In the genomic region with DNA sequence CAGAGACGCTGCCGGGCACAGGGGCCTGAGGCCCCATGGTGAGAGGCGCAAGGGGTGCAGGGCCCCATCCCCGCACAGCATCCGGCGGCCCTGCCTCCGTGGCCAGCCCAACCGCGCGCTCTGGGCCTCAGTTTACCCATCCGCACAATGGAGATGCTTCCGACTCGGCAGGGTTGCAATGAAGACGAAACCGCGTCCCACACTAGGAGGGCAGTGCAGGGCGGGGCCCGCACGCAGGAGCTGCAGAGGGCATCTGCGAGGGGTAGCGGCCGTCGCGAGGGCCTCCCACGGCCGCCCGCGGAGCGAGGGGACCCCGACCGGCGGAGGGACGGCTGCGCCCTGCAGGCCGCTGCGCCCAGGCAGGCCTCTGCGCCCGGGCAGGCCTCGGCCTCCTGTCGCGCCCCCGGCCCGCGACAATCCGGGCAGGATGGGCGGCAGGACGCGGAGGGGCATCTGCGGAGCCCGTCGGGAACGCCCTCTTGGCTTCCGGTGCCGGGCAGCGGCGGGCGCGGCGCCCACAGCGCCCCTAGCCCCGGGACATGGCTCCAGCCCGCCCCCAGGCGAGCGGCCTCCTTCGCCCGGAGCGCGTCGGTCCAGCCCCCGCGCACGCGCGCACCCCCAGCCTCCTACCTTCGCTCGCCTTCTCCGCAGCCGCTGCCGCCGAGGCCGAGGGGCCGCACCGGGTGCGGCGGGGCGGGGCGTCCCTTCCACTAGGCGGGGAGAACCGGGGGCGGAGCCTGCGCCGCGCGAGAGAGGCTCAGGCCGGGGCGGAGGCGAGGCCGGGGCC, we compare ENCODE assay signal across 8 cellular contexts. TPM values are rescaled to one million over a fixed set of nuclear protein-coding genes. Genes with fewer than 3 reads are reported as not detected.
DNase-seq lines count a peak whose midpoint lies in the region; ATAC-seq and TF ChIP-seq lines count a peak whose summit lies in the region.

No MANE protein-coding gene starts in this region.

- DNase-seq in GM04504 (ENCODE audit: low read depth): peak; percentile 62
- DNase-seq in NCI-H1092 treated with DMSO at 0.1 percent for 48 hours (lab: John Stamatoyannopoulos, UW): peak; percentile 95
- peak; percentile 98 for DNase-seq in SK-N-SH
- peak; percentile 66 to 96 (median 91) for DNase-seq in head of caudate nucleus
- peak; percentile 91 to 96 (median 93) for DNase-seq in ovary
- peak; percentile 50 for DNase-seq in thoracic aorta (ENCODE audit: low spot score)

- no peaks in the 10 kb centered on the region for H3K27me3 ChIP-seq in SK-N-SH (ENCODE audit: insufficient read depth)
- H3K27me3 ChIP-seq in ovary: no peaks in the 10 kb centered on the region
- H3K27me3 ChIP-seq in thoracic aorta (replicated peaks; ENCODE audit: insufficient read depth): no peaks in the 10 kb centered on the region

- CTCF ChIA-PET in SK-N-SH (lab: Yijun Ruan, JAX): interaction anchor here (0.7 to 2.0 kb wide), 2 partner anchors 59 to 106 kb away, joined by 3 to 6 read pairs; a partner anchor contains a TSS

- no peak for TF ChIP-seq EP300 in SK-N-SH (IDR thresholded peaks at IDR 0.05; ENCODE audit: borderline replicate concordance in 1 of 2, low read depth in 1 of 2, low read length in 1 of 2)
- TF ChIP-seq EP300 in ovary (IDR thresholded peaks at IDR 0.05): no peak

- H3K9me2 ChIP-seq in SK-N-SH: no peaks in the 10 kb centered on the region

- H3K27ac ChIP-seq in SK-N-SH (ENCODE audit: low read depth in 2 of 2, low read length in 1 of 2) (peak overlapping the region in 1 of 2 experiments; percentile 81; a peak in 2 of 4 replicates), ovary (peak overlapping the region; percentile 72 to 89), thoracic aorta (peak overlapping the region; percentile 78 to 83)

- ATAC-seq in HG02571 (IDR thresholded peaks at IDR 0.05; ENCODE audit: unreplicated experiment) (peak; percentile 75), thoracic aorta (ENCODE audit: insufficient number of reproducible peaks, low FRiP score, low read depth) (no peak)

- H3K79me2 ChIP-seq in SK-N-SH (ENCODE audit: insufficient read depth): peaks cover 41% of the 10 kb centered on the region

- H3F3A ChIP-seq in SK-N-SH (replicated peaks; ENCODE audit: insufficient read depth): no peaks in the 10 kb centered on the region

- POLR2A ChIA-PET in SK-N-SH (lab: Yijun Ruan, JAX): interaction anchor here (1.1 kb wide), 1 partner anchor 58 kb away, joined by 3 read pairs; a partner anchor contains a TSS

- H3K27me3 Mint-ChIP-seq in activated naive CD4-positive, alpha-beta T cell treated with anti-CD3 and anti-CD28 coated beads, Interleukin-2, amount 50 U/mL, for 24 hours: no peaks in the 10 kb centered on the region

- H3K9me3 ChIP-seq in SK-N-SH (no peaks in the 10 kb centered on the region), ovary (no peaks in the 10 kb centered on the region), thoracic aorta (no peaks in the 10 kb centered on the region)

- no peaks in the 10 kb centered on the region for H3K36me3 Mint-ChIP-seq in activated naive CD4-positive, alpha-beta T cell treated with anti-CD3 and anti-CD28 coated beads, Interleukin-2, amount 50 U/mL, for 24 hours

- no peak overlapping the region for H3K27ac Mint-ChIP-seq in activated naive CD4-positive, alpha-beta T cell treated with anti-CD3 and anti-CD28 coated beads, Interleukin-2, amount 50 U/mL, for 24 hours

- H3K4me2 ChIP-seq in SK-N-SH: peak overlapping the region; percentile 93

- H2AFZ ChIP-seq in SK-N-SH (ENCODE audit: low read depth): peak overlapping the region; percentile 51; the same call in 1 of the 2 replicates

- H3K4me3 ChIP-seq in SK-N-SH (ENCODE audit: low read depth in 2 of 2, low read length in 1 of 2) (peak overlapping the region; percentile 80 to 86), ovary (peak overlapping the region; percentile 82), thoracic aorta (peak overlapping the region; percentile 97)

- no peaks in the 10 kb centered on the region; the same call in 1 of the 2 replicates for H4K20me1 ChIP-seq in SK-N-SH (ENCODE audit: insufficient read depth)

- peak overlapping the region; percentile 85 for H3K9ac ChIP-seq in SK-N-SH

- intact Hi-C loops in head of caudate nucleus (cut with DNase I) (loop anchor here (5.0 kb wide), 1 partner anchor 56 kb away; a partner anchor contains a TSS), ovary (cut with DNase I) (loop anchor here in 1 of 4 donors (10.0 kb wide), 1 partner anchor 54 kb away; a partner anchor contains a TSS)

- peak overlapping the region; percentile 75 for H3K4me3 Mint-ChIP-seq in activated naive CD4-positive, alpha-beta T cell treated with anti-CD3 and anti-CD28 coated beads, Interleukin-2, amount 50 U/mL, for 24 hours

- H3K9me3 Mint-ChIP-seq in activated naive CD4-positive, alpha-beta T cell treated with anti-CD3 and anti-CD28 coated beads, Interleukin-2, amount 50 U/mL, for 24 hours: no peaks in the 10 kb centered on the region

- TF ChIP-seq CTCF in SK-N-SH (IDR thresholded peaks at IDR 0.05) (0 out of 2 replicates have a peak, but pooled peaks have one; percentile 14), ovary (IDR thresholded peaks at IDR 0.05) (peak in 2 of 3 donors; percentile 25 to 46), thoracic aorta (IDR thresholded peaks at IDR 0.05) (no peak)

- WGBS in SK-N-SH (ENCODE audit: low lambda C conversion rate): no CpG with 5 or more reads among the region's 98 CpGs
- WGBS in ovary, 3 donors: 0 to 1% (median 0%) methylated on average over 20 to 98 of the region's 98 CpGs

- no peaks in the 10 kb centered on the region for H3K36me3 ChIP-seq in SK-N-SH (replicated peaks in 1 of 2; ENCODE audit: control insufficient read depth in 1 of 2, insufficient read depth in 2 of 2, low read length in 1 of 2)
- H3K36me3 ChIP-seq in ovary: no peaks in the 10 kb centered on the region
- no peaks in the 10 kb centered on the region for H3K36me3 ChIP-seq in thoracic aorta

- H3K4me1 Mint-ChIP-seq in activated naive CD4-positive, alpha-beta T cell treated with anti-CD3 and anti-CD28 coated beads, Interleukin-2, amount 50 U/mL, for 24 hours: peaks cover 15% of the 10 kb centered on the region

- no peak for TF ChIP-seq RAD21 in SK-N-SH (IDR thresholded peaks at IDR 0.05; ENCODE audit: low read length)

- H3K4me1 ChIP-seq in SK-N-SH (ENCODE audit: control insufficient read depth in 1 of 2, insufficient read depth in 2 of 2, low read depth in 1 of 2, low read length in 1 of 2) (no peaks in the 10 kb centered on the region; a peak in 1 of 4 replicates), ovary (ENCODE audit: insufficient read depth) (peaks cover 3% of the 10 kb centered on the region), thoracic aorta (ENCODE audit: control insufficient read depth in 1 of 2, low read depth in 2 of 2) (peaks cover 0 to 13% of the 10 kb centered on the region in 2 donors)

- TF ChIP-seq POLR2A in ovary (IDR thresholded peaks at IDR 0.05): peak; percentile 54

TF ChIP-seq in SK-N-SH, 30 proteins besides CTCF, POLR2A, EP300 and RAD21:
- peak; percentile 50 for TF ChIP-seq CHD2 (IDR thresholded peaks at IDR 0.05; ENCODE audit: low read length, partially characterized antibody)
- no peak for TF ChIP-seq EZH2phosphoT487 (IDR thresholded peaks at IDR 0.05; ENCODE audit: borderline replicate concordance, low read depth)
- TF ChIP-seq NRF1 (IDR thresholded peaks at IDR 0.05; ENCODE audit: low read depth, low read length): peak; percentile 65
- TF ChIP-seq TAF1 (IDR thresholded peaks at IDR 0.05; ENCODE audit: borderline replicate concordance, low read depth, low read length): 0 out of 2 replicates have a peak, but pooled peaks have one; percentile 23
- peak; percentile 29; the same call in 1 of the 2 replicates for TF ChIP-seq GABPA (IDR thresholded peaks at IDR 0.05; ENCODE audit: low read depth)
- TF ChIP-seq, protein P1, sequence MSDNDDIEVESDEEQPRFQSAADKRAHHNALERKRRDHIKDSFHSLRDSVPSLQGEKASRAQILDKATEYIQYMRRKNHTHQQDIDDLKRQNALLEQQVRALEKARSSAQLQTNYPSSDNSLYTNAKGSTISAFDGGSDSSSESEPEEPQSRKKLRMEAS (IDR thresholded peaks at IDR 0.05; ENCODE audit: low read depth): peak; percentile 32; the same call in 1 of the 2 replicates
- no peak for TF ChIP-seq RXRA (IDR thresholded peaks at IDR 0.05; ENCODE audit: borderline replicate concordance, low read depth)

RNA-seq across cellular contexts. Expression of a gene that starts 15.3 kb away (rescaled TPM):
- polyA plus RNA-seq in SK-N-SH (2012; rRNA removed): not detected in 2 replicates
- polyA plus RNA-seq in SK-N-SH (2012; cell fraction: cytosol; rRNA removed): not detected in 2 replicates
- polyA plus RNA-seq in SK-N-SH (2012; cell fraction: nucleus; rRNA removed): not detected in 2 replicates
- total RNA-seq in ovary: 1,000 to 10,000 TPM in 5 of 7 donors, under 1 TPM in 2; under 0.01 to 7,521 (median 3,807) TPM
- polyA plus RNA-seq in ovary: not detected
- total RNA-seq in thoracic aorta: under 1 TPM; under 0.01 TPM

RNA-seq across cellular contexts. Expression of a gene that starts 58.2 kb away (rescaled TPM):
- polyA plus RNA-seq in SK-N-SH (2012; rRNA removed): 100.0 and 116 TPM in 2 replicates
- 87.0 and 99.7 TPM in 2 replicates for polyA plus RNA-seq in SK-N-SH (2012; cell fraction: cytosol; rRNA removed)
- polyA plus RNA-seq in SK-N-SH (2012; cell fraction: nucleus; rRNA removed): 84.0 and 90.1 TPM in 2 replicates
- total RNA-seq in ovary: 10 to 100 TPM; 36.2 to 60.4 (median 51.9) TPM
- polyA plus RNA-seq in ovary: 10 to 100 TPM; 41.0 to 59.1 TPM
- total RNA-seq in thoracic aorta: 10 to 100 TPM; 38.9 to 55.1 TPM
